ENCODE assay signal across 15 cellular contexts in genomic region chr4:26406346-26406975, GRCh38.
DNase-seq lines count a peak whose midpoint lies in the region; ATAC-seq, FAIRE-seq and TF ChIP-seq lines count a peak whose summit lies in the region.
"Had no signal": no experiment of that assay in that cellular context is flagged by ENCODE, and none has a peak within 500 bp of the region (broad histone marks: within the 10 kb centered on the region; RNA-seq: fewer than 3 reads in every experiment).

No MANE protein-coding gene starts in this region.

- TF ChIP-seq POLR2A in HepG2 (IDR thresholded peaks at IDR 0.05; ENCODE audit: insufficient read depth in 1 of 2, low read depth in 2 of 2, low read length in 2 of 2) = no peak
- no peak for TF ChIP-seq POLR2A in right lobe of liver (IDR thresholded peaks at IDR 0.05)
- peak in 1 of 2 experiments; percentile 33; a peak in 1 of 3 replicates for TF ChIP-seq POLR2A in H1 (IDR thresholded peaks at IDR 0.05; ENCODE audit: control extremely low read depth in 1 of 2, low read depth in 2 of 2, low read length in 2 of 2)

- CTCF ChIA-PET in HepG2 (lab: Yijun Ruan, JAX; ENCODE audit: low intra/inter-chr PET ratio, low total read pairs) (no interaction called here), H1 (lab: Charles Lee; ENCODE audit: partially characterized antibody) (interaction anchor here (0.8 to 7.9 kb wide), 12 partner anchors 9 to 417 kb away, joined by 3 to 66 read pairs (median 3); no protein-coding TSS in a partner anchor)

- H3K56ac ChIP-seq in H1 (replicated peaks; ENCODE audit: insufficient read length, low read depth, low read length) = no peak overlapping the region

- no peak for ATAC-seq in HepG2
- ATAC-seq in right lobe of liver = no peak
- no peak for ATAC-seq in activated CD4-positive, CD25-positive, alpha-beta regulatory T cell treated with anti-CD3 and anti-CD28 coated beads, Interleukin-2, amount 50 U/mL, for 24 hours
- no peak for ATAC-seq in GM21367 (IDR thresholded peaks at IDR 0.05; ENCODE audit: unreplicated experiment)
- ATAC-seq: gastroesophageal sphincter, sciatic nerve had no signal

- no peak for FAIRE-seq in HepG2 (lab: Jason Lieb, UNC)
- peak; percentile 74 for FAIRE-seq in H1 (lab: Jason Lieb, UNC)

- TSS peak; percentile 29 for BruUV-seq in HepG2 (replicated peaks; lab: Mats Ljungman, UMichigan)

- H2BK12ac ChIP-seq in H1 (ENCODE audit: low read depth, low read length) = peak overlapping the region; percentile 92; the same call in 1 of the 2 replicates

- no peaks in the 10 kb centered on the region for H3K23me2 ChIP-seq in H1 (ENCODE audit: low read depth, low read length)

- peaks cover 8% of the 10 kb centered on the region for H3K9me3 ChIP-seq in HepG2 (ENCODE audit: low read length)
- no peaks in the 10 kb centered on the region for H3K9me3 ChIP-seq in right lobe of liver
- peaks cover 0 to 6% of the 10 kb centered on the region in 2 experiments; a peak in 2 of 4 replicates for H3K9me3 ChIP-seq in H1 (ENCODE audit: insufficient read depth in 2 of 2, low read depth in 1 of 2, low read length in 1 of 2)
- H3K9me3 ChIP-seq in smooth muscle cell (replicated peaks; ENCODE audit: low read depth) = peaks cover 6% of the 10 kb centered on the region

- H3K79me1 ChIP-seq in H1 (ENCODE audit: low read depth, low read length) = no peaks in the 10 kb centered on the region; the same call in 1 of the 2 replicates

- TF ChIP-seq EP300 in HepG2 (IDR thresholded peaks at IDR 0.05; ENCODE audit: low read depth in 2 of 2, low read length in 2 of 2) = no peak
- TF ChIP-seq EP300 in HepG2 (CRISPR knock-in tag; IDR thresholded peaks at IDR 0.05; ENCODE audit: borderline replicate concordance) = no peak
- no peak for TF ChIP-seq EP300 in H1 (IDR thresholded peaks at IDR 0.05; ENCODE audit: borderline replicate concordance in 1 of 2, low read depth in 2 of 2, low read length in 2 of 2)

- H4K91ac ChIP-seq in H1 (replicated peaks; ENCODE audit: insufficient read length, low read length) = no peak overlapping the region

- no peak overlapping the region for H4K5ac ChIP-seq in H1 (ENCODE audit: insufficient read length, low read depth, low read length)

- H2BK15ac ChIP-seq in H1 (ENCODE audit: low read length) = no peak overlapping the region

- POLR2A ChIA-PET in HepG2 (lab: Yijun Ruan, JAX) = no interaction called here
- POLR2A ChIA-PET in H1 (lab: Charles Lee; ENCODE audit: partially characterized antibody) = interaction anchor here (1.1 to 2.7 kb wide), 3 partner anchors 9 to 377 kb away, joined by 3 to 14 read pairs (median 11); no protein-coding TSS in a partner anchor

- no peak overlapping the region for H3K23ac ChIP-seq in H1 (ENCODE audit: insufficient read length)

- no peak overlapping the region for H3K18ac ChIP-seq in H1 (ENCODE audit: extremely low read depth, low read length)

- H3K4me2 ChIP-seq in HepG2 (ENCODE audit: low read depth, low read length) (no peak overlapping the region), H1 (ENCODE audit: insufficient read depth in 1 of 2, low read depth in 2 of 2, low read length in 2 of 2) (no peak overlapping the region), smooth muscle cell (peak overlapping the region; percentile 23)

- H2AK5ac ChIP-seq in H1 (ENCODE audit: low read depth, low read length) = no peak overlapping the region

- H3K14ac ChIP-seq in H1 (ENCODE audit: insufficient read length) = no peak overlapping the region

- H3K27me3 ChIP-seq in HepG2 (ENCODE audit: control insufficient read depth in 1 of 2, insufficient read depth in 2 of 2, low read length in 2 of 2) (no peaks in the 10 kb centered on the region; a peak in 1 of 5 replicates), right lobe of liver (no peaks in the 10 kb centered on the region), H1 (replicated peaks in 1 of 4; ENCODE audit: control insufficient read depth in 3 of 4, extremely low read depth in 1 of 4, insufficient read depth in 3 of 4, low read length in 3 of 4) (no peaks in the 10 kb centered on the region), smooth muscle cell (ENCODE audit: low read depth) (no peaks in the 10 kb centered on the region)
- H3K27me3 ChIP-seq: gastroesophageal sphincter had no signal

- H3F3A ChIP-seq in smooth muscle cell (ENCODE audit: low read depth) = no peaks in the 10 kb centered on the region

- H3K4me1 ChIP-seq in HepG2 (ENCODE audit: insufficient read depth, low read length) (peaks cover 6% of the 10 kb centered on the region; the same call in 1 of the 2 replicates), right lobe of liver (no peaks in the 10 kb centered on the region), H1 (replicated peaks in 1 of 4; ENCODE audit: control insufficient read depth in 3 of 4, insufficient read depth in 4 of 4, low read length in 3 of 4) (peaks cover 0 to 8% (median 4%) of the 10 kb centered on the region in 4 experiments; a peak in 4 of 7 replicates), smooth muscle cell (ENCODE audit: low read depth) (peaks cover 20% of the 10 kb centered on the region)

- H3K36me3 ChIP-seq in HepG2 (replicated peaks in 1 of 2; ENCODE audit: control insufficient read depth in 1 of 2, insufficient read depth in 2 of 2, low read length in 2 of 2) (peaks cover 4 to 12% of the 10 kb centered on the region in 2 experiments; a peak in 3 of 5 replicates), right lobe of liver (peaks cover 0 to 4% (median 1%) of the 10 kb centered on the region in 4 donors), H1 (ENCODE audit: control insufficient read depth in 2 of 4, insufficient read depth in 4 of 4, low read length in 3 of 4) (peaks cover 0 to 32% (median 4%) of the 10 kb centered on the region in 4 experiments; a peak in 3 of 8 replicates), smooth muscle cell (ENCODE audit: low read depth) (peaks cover 5% of the 10 kb centered on the region)

- H3K4ac ChIP-seq in H1 (replicated peaks; ENCODE audit: insufficient read length, low read depth, low read length) = no peak overlapping the region

- peaks cover 6% of the 10 kb centered on the region; the same call in 1 of the 2 replicates for H4K20me1 ChIP-seq in HepG2 (ENCODE audit: insufficient read depth, low read length)
- no peaks in the 10 kb centered on the region for H4K20me1 ChIP-seq in H1 (replicated peaks in 1 of 2; ENCODE audit: control insufficient read depth in 1 of 2, insufficient read depth in 2 of 2, low read length in 2 of 2)
- peaks cover 4% of the 10 kb centered on the region for H4K20me1 ChIP-seq in smooth muscle cell (ENCODE audit: low read depth)

- peak overlapping the region; percentile 22 for H2BK120ac ChIP-seq in H1 (replicated peaks; ENCODE audit: low read depth, low read length)

- H2AFZ ChIP-seq in HepG2 (ENCODE audit: low read length) = no peak overlapping the region
- no peak overlapping the region for H2AFZ ChIP-seq in H1 (ENCODE audit: low read length)
- no peak overlapping the region for H2AFZ ChIP-seq in smooth muscle cell (ENCODE audit: low read depth)

- H4K8ac ChIP-seq in H1 (ENCODE audit: extremely low read depth, insufficient read depth, low read length) = no peak overlapping the region

- peak overlapping the region; percentile 98 for H2BK5ac ChIP-seq in H1 (ENCODE audit: low read depth, low read length)

- TF ChIP-seq RAD21 in HepG2 (CRISPR knock-in tag; IDR thresholded peaks at IDR 0.05) (no peak), H1 (IDR thresholded peaks at IDR 0.05 in 1 of 2, conservative IDR thresholded peaks at IDR 0.05 in 1 of 2; ENCODE audit: low read depth in 2 of 2, low read length in 2 of 2) (no peak)

- in situ Hi-C loops in HepG2 (cut with HindIII; ENCODE audit: extremely low pct_ligation_motif_present, low pct_unique_long_range_greater_than_20kb) = loop anchor here (25.0 kb wide), 1 partner anchor 369 kb away; no protein-coding TSS in a partner anchor

- H3K4me3 ChIP-seq in HepG2 (replicated peaks in 1 of 3; ENCODE audit: insufficient read depth in 1 of 3, low read depth in 2 of 3, low read length in 3 of 3) (no peak overlapping the region), right lobe of liver (no peak overlapping the region), H1 (ENCODE audit: extremely low read depth in 1 of 4, insufficient read depth in 2 of 4, low read depth in 3 of 4, low read length in 4 of 4) (no peak overlapping the region; a peak in 1 of 8 replicates), smooth muscle cell (no peak overlapping the region)
- H3K4me3 ChIP-seq: gastroesophageal sphincter had no signal

- H2BK20ac ChIP-seq in H1 (ENCODE audit: low read length) = peak overlapping the region; percentile 83; the same call in 1 of the 2 replicates

- TF ChIP-seq CTCF in HepG2 (CRISPR knock-in tag; IDR thresholded peaks at IDR 0.05) (no peak), right lobe of liver (IDR thresholded peaks at IDR 0.05) (no peak), H1 (IDR thresholded peaks at IDR 0.05; ENCODE audit: control extremely low read depth in 1 of 3, insufficient read depth in 1 of 3, low read depth in 1 of 3, low read length in 3 of 3) (no peak), smooth muscle cell (IDR thresholded peaks at IDR 0.05; ENCODE audit: borderline replicate concordance, insufficient read depth, poor library complexity, severe bottlenecking) (no peak)

- WGBS in HepG2 (ENCODE audit: low lambda C conversion rate) = 98% methylated on average over 4 of the region's 4 CpGs
- 88% methylated on average over 4 of the region's 4 CpGs for WGBS in right lobe of liver (ENCODE audit: insufficient coverage, low coverage, low lambda C conversion rate, missing lambda C conversion rate)
- WGBS in H1 (ENCODE audit: extremely low coverage in 1 of 2, insufficient coverage in 1 of 2, insufficient read length in 1 of 2, insufficient replicate concordance in 2 of 2, low coverage in 1 of 2, low lambda C conversion rate in 2 of 2, missing lambda C conversion rate in 1 of 2), 2 experiments = 73% methylated on average over 4 of the region's 4 CpGs; no CpG with 5 or more reads in 1 of the 2 experiments
- WGBS in smooth muscle cell (ENCODE audit: low lambda C conversion rate) = 78% methylated on average over 4 of the region's 4 CpGs

- no peaks in the 10 kb centered on the region for H3K79me2 ChIP-seq in HepG2 (ENCODE audit: insufficient read depth, low read length)
- peaks cover 0 to 68% of the 10 kb centered on the region in 2 experiments; a peak in 3 of 4 replicates for H3K79me2 ChIP-seq in H1 (ENCODE audit: control insufficient read depth in 1 of 2, insufficient read depth in 2 of 2, low read length in 2 of 2)
- peaks cover 56% of the 10 kb centered on the region for H3K79me2 ChIP-seq in smooth muscle cell (ENCODE audit: low read depth)

- no peak for DNase-seq in HepG2 (ENCODE audit: low spot score)
- no peak for DNase-seq in right lobe of liver
- DNase-seq in NOMO-1 treated with dmso at 0.1 percent for 144 hours (lab: John Stamatoyannopoulos, UW; ENCODE audit: unreplicated experiment) = peak; percentile 2
- no peak for DNase-seq in H1 (ENCODE audit: low read depth in 1 of 2, low spot score in 2 of 2)
- no peak for DNase-seq in smooth muscle cell (lab: John Stamatoyannopoulos, UW; ENCODE audit: unreplicated experiment)
- DNase-seq in midbrain (lab: John Stamatoyannopoulos, UW) = no peak
- DNase-seq: activated CD4-positive, alpha-beta T cell treated with anti-CD3 and anti-CD28 coated beads for 48 hours; cortex of kidney; naive B cell; NCI-H2029; SW 1271 had no signal

- no peak overlapping the region for H3K9ac ChIP-seq in HepG2 (ENCODE audit: insufficient read depth, low read depth, low read length)
- H3K9ac ChIP-seq in H1 (replicated peaks in 1 of 4; ENCODE audit: extremely low read depth in 1 of 4, low read depth in 3 of 4, low read length in 3 of 4) = peak overlapping the region in 1 of 4 experiments; percentile 29; a peak in 1 of 7 replicates
- peak overlapping the region; percentile 82 for H3K9ac ChIP-seq in smooth muscle cell (ENCODE audit: low read depth)

- intact Hi-C loops in HepG2 (cut with micrococcal nuclease; ENCODE audit: unreplicated experiment) (no loop called here), right lobe of liver (cut with DNase I) (no loop called here)

- H3K27ac ChIP-seq in HepG2 (ENCODE audit: extremely low read length, insufficient read depth, low read length) (no peak overlapping the region), right lobe of liver (no peak overlapping the region), H1 (ENCODE audit: low read depth, low read length) (peak overlapping the region; percentile 84), smooth muscle cell (ENCODE audit: low read depth) (peak overlapping the region; percentile 87)
- H3K27ac ChIP-seq: gastroesophageal sphincter had no signal

Comparison
In these comparisons a context has a peak if more than half of its experiments do, and no peak if none do; other contexts are left out.
1. H3K27ac ChIP-seq: peak in H1 (single experiment) and smooth muscle cell (single experiment); none in HepG2 (single experiment) and right lobe of liver (0 of 3).
2. Of the 41 proteins assayed by ChIP-seq in both HepG2 and H1: peak only in HepG2: none; only in H1: KDM1A and SRF; in both: none; in neither: 38; mixed calls (peak in some experiments, not most) for 1.